In genomic region chr12:21643758-21644157, GRCh38 we compare ENCODE assay signal across 18 cellular contexts. TPM values are rescaled to one million over a fixed set of nuclear protein-coding genes. Genes with fewer than 3 reads are reported as not detected.
DNase-seq lines count a peak whose midpoint lies in the region; ATAC-seq and TF ChIP-seq lines count a peak whose summit lies in the region.
"Had no signal": no experiment of that assay in that cellular context is flagged by ENCODE, and none has a peak within 500 bp of the region (broad histone marks: within the 10 kb centered on the region; RNA-seq: fewer than 3 reads in every experiment).

No MANE protein-coding gene starts in this region.

- peaks cover 78% of the 10 kb centered on the region for H3K36me3 Mint-ChIP-seq in progenitor cell of endocrine pancreas (ENCODE audit: insufficient read depth)

- H3K27ac Mint-ChIP-seq in progenitor cell of endocrine pancreas = peak overlapping the region; percentile 10

- H3K27me3 Mint-ChIP-seq in progenitor cell of endocrine pancreas = no peaks in the 10 kb centered on the region

- H3K4me1 ChIP-seq in heart left ventricle (peaks cover 0 to 83% (median 26%) of the 10 kb centered on the region in 12 donors), OCI-LY3 (ENCODE audit: low read length) (peaks cover 56% of the 10 kb centered on the region), prostate gland (replicated peaks) (no peaks in the 10 kb centered on the region)
- H3K4me1 ChIP-seq: vagina had no signal

- TF ChIP-seq POLR2A in heart left ventricle (IDR thresholded peaks at IDR 0.05) (no peak), prostate gland (IDR thresholded peaks at IDR 0.05) (no peak)

- peaks cover 91% of the 10 kb centered on the region for H3K79me2 ChIP-seq in OCI-LY3 (ENCODE audit: low read length)

- H3K4me1 Mint-ChIP-seq in progenitor cell of endocrine pancreas (ENCODE audit: low read depth) = peaks cover 70% of the 10 kb centered on the region

- no peaks in the 10 kb centered on the region for H3K27me3 ChIP-seq in heart left ventricle
- H3K27me3 ChIP-seq in OCI-LY3 (ENCODE audit: low read depth, low read length) = no peaks in the 10 kb centered on the region
- no peaks in the 10 kb centered on the region for H3K27me3 ChIP-seq in prostate gland (replicated peaks; ENCODE audit: insufficient read depth)
- H3K27me3 ChIP-seq: vagina had no signal

- H3K9me3 Mint-ChIP-seq in progenitor cell of endocrine pancreas (ENCODE audit: low read depth) = peaks cover 12% of the 10 kb centered on the region

- no peak for ATAC-seq in heart left ventricle
- no peak for ATAC-seq in left cardiac atrium
- ATAC-seq: left colon had no signal

- H3K4me2 ChIP-seq in OCI-LY3 (ENCODE audit: low read length) = peak overlapping the region; percentile 8; the same call in 1 of the 2 replicates
- H3K4me2 ChIP-seq: KMS-11 had no signal

- H2AFZ ChIP-seq in OCI-LY3 (ENCODE audit: low read depth, low read length) = no peak overlapping the region

- H3K9ac ChIP-seq in OCI-LY3 (ENCODE audit: low read length) = no peak overlapping the region
- H3K9ac ChIP-seq: KMS-11 had no signal

- H3K36me3 ChIP-seq in heart left ventricle (peaks cover 0 to 96% (median 73%) of the 10 kb centered on the region in 9 donors), OCI-LY3 (replicated peaks; ENCODE audit: low read depth, low read length) (peaks cover 76% of the 10 kb centered on the region), prostate gland (peaks cover 0 to 4% of the 10 kb centered on the region in 2 donors)

- intact Hi-C loops in heart left ventricle (cut with DNase I) = no loop called here
- intact Hi-C loops in left cardiac atrium (cut with DNase I) = no loop called here
- intact Hi-C loops in prostate gland (cut with DNase I) = no loop called here

- DNase-seq in heart left ventricle = no peak
- DNase-seq in left cardiac atrium = no peak
- peak; percentile 25 for DNase-seq in amniotic epithelial cell (ENCODE audit: low read depth)
- no peak for DNase-seq in progenitor cell of endocrine pancreas (ENCODE audit: low spot score, unreplicated experiment)
- DNase-seq in prostate gland (ENCODE audit: low spot score) = no peak
- no peak for DNase-seq in GM10248 (ENCODE audit: extremely low spot score)
- DNase-seq in NCI-H128 (lab: John Stamatoyannopoulos, UW; ENCODE audit: unreplicated experiment) = no peak
- DNase-seq: activated CD4-positive, alpha-beta T cell treated with anti-CD3 and anti-CD28 coated beads for 48 hours; activated effector memory CD4-positive, alpha-beta T cell treated with anti-CD3 and anti-CD28 coated beads, Interleukin-2, amount 50 U/mL, for 16 hours; hypothalamus; left colon; NCI-H1436 treated with DMSO at 0.1 percent for 48 hours; NCI-H446 treated with DMSO at 0.1 percent for 48 hours; posterior cingulate gyrus; SHP77 treated with DMSO at 0.1 percent for 48 hours had no signal

- peaks cover 60% of the 10 kb centered on the region for H4K20me1 ChIP-seq in OCI-LY3 (ENCODE audit: insufficient read depth, low read length)

- no peak overlapping the region for H3K4me3 ChIP-seq in heart left ventricle
- no peak overlapping the region for H3K4me3 ChIP-seq in OCI-LY3 (ENCODE audit: low read length)
- H3K4me3 ChIP-seq in prostate gland = no peak overlapping the region
- H3K4me3 ChIP-seq: vagina had no signal

- H3K4me3 Mint-ChIP-seq in progenitor cell of endocrine pancreas (ENCODE audit: low read depth) = no peak overlapping the region

- CTCF ChIA-PET in GM10248 (lab: Yijun Ruan, JAX) = interaction anchor here (1.5 to 1.9 kb wide), 3 partner anchors 9 to 52 kb away, joined by 3 to 6 read pairs (median 5); no protein-coding TSS in a partner anchor

- WGBS in heart left ventricle, 4 donors = 64 to 77% (median 74%) methylated on average over 3 of the region's 3 CpGs
- 82% methylated on average over 3 of the region's 3 CpGs for WGBS in prostate gland

- POLR2A ChIA-PET in GM10248 (lab: Yijun Ruan, JAX) = no interaction called here

- TF ChIP-seq CTCF in heart left ventricle (IDR thresholded peaks at IDR 0.05) = no peak
- no peak for TF ChIP-seq CTCF in OCI-LY3 (IDR thresholded peaks at IDR 0.05; ENCODE audit: low read depth, low read length)
- TF ChIP-seq CTCF in progenitor cell of endocrine pancreas (IDR thresholded peaks at IDR 0.05; ENCODE audit: unreplicated experiment) = no peak
- no peak for TF ChIP-seq CTCF in prostate gland (IDR thresholded peaks at IDR 0.05)
- no peak for TF ChIP-seq CTCF in GM10248 (IDR thresholded peaks at IDR 0.05; ENCODE audit: control extremely low read depth, extremely low read depth, low read depth, missing control alignments)

- H3K9me3 ChIP-seq in heart left ventricle (no peaks in the 10 kb centered on the region), OCI-LY3 (ENCODE audit: insufficient read depth, low read length) (no peaks in the 10 kb centered on the region), prostate gland (no peaks in the 10 kb centered on the region)
- H3K9me3 ChIP-seq: vagina had no signal

- H3K27ac ChIP-seq in heart left ventricle (peak overlapping the region in 11 of 12 donors; percentile 27 to 79 (median 61)), OCI-LY3 (ENCODE audit: low read length) (peak overlapping the region; percentile 58), prostate gland (no peak overlapping the region)
- H3K27ac ChIP-seq: KMS-11, vagina had no signal

RNA-seq across cellular contexts. Expression of gene LDHB, which starts 13.9 kb away (rescaled TPM):
- total RNA-seq in heart left ventricle (1,000 to 10,000 TPM; 1,099 to 3,071 (median 2,267) TPM), left cardiac atrium (1,000 to 10,000 TPM; 1,145 to 1,293 TPM), progenitor cell of endocrine pancreas (1,628 and 1,645 TPM in 2 replicates), prostate gland (100 to 1,000 TPM; 249 to 280 TPM)
- polyA plus RNA-seq in heart left ventricle = 1,000 to 10,000 TPM; 1,100 to 2,070 TPM

RNA-seq across cellular contexts. Expression of gene GYS2, which starts 39.1 kb away (rescaled TPM):
- total RNA-seq in heart left ventricle (under 1 TPM in 1 of 9 donors, not detected in 8; 0.35 TPM), left cardiac atrium (under 1 TPM in 1 of 2 donors, not detected in 1; 0.62 TPM), progenitor cell of endocrine pancreas (not detected in 2 replicates), prostate gland (not detected)
- polyA plus RNA-seq in heart left ventricle = under 1 TPM in 1 of 2 donors, not detected in 1; 0.04 TPM
- total RNA-seq: left colon had no signal

Comparison
In these comparisons a context has a peak if more than half of its experiments do, and no peak if none do; other contexts are left out.
1. H3K27ac ChIP-seq: peak in heart left ventricle (11 of 12) and OCI-LY3 (single experiment); none in prostate gland (0 of 2).